8 cellular contexts compared by ENCODE assay signal in genomic region chr15:50622361-50622943, GRCh38.
DNase-seq lines count a peak whose midpoint lies in the region; ATAC-seq, FAIRE-seq and TF ChIP-seq lines count a peak whose summit lies in the region.
"Not testable (repeated sequence)": the region's sequence is repeated elsewhere in the genome, so short reads cannot be mapped to it uniquely, and the experiment has no call there.

No MANE protein-coding gene starts in this region.

- not testable (repeated sequence) for H3K36me3 ChIP-seq in GM06990 (ENCODE audit: control insufficient read depth, insufficient read depth, low read length); pancreas
- peaks cover 26% of the 10 kb centered on the region for H3K36me3 ChIP-seq in OCI-LY3 (replicated peaks; ENCODE audit: low read depth, low read length)

- DNase-seq in AG08396 (ENCODE audit: low spot score) = peak; percentile 7
- peak; percentile 8 for DNase-seq in GM06990 (ENCODE audit: extremely low read depth, insufficient read length)
- peak; percentile 41 to 42 for DNase-seq in Kasumi-1 (lab: John Stamatoyannopoulos, UW)
- DNase-seq in activated T-cell treated with anti-CD3 and anti-CD28 coated beads, Interleukin-2, amount 50 U/mL, for 72 hours; endothelial cell (ENCODE audit: low spot score); pancreas: not testable (repeated sequence)
- DNase-seq in iris pigment epithelial cell (ENCODE audit: low read depth) = peak; percentile 23

- not testable (repeated sequence) for H3K4me2 ChIP-seq in OCI-LY3 (ENCODE audit: low read length)

- TF ChIP-seq CTCF in GM06990 (IDR thresholded peaks at IDR 0.05; ENCODE audit: insufficient read depth, low read length, poor library complexity, severe bottlenecking) (peak; percentile 34), OCI-LY3 (IDR thresholded peaks at IDR 0.05; ENCODE audit: low read depth, low read length) (peak; percentile 27), endothelial cell (IDR thresholded peaks at IDR 0.05; ENCODE audit: unreplicated experiment) (peak; percentile 75), pancreas (IDR thresholded peaks at IDR 0.05) (peak in 2 of 4 donors; percentile 22 to 24)

- H3K79me2 ChIP-seq in OCI-LY3 (ENCODE audit: low read length) = not testable (repeated sequence)

- not testable (repeated sequence) for H4K20me1 ChIP-seq in OCI-LY3 (ENCODE audit: insufficient read depth, low read length)

- H3K4me1 Mint-ChIP-seq in activated T-cell treated with anti-CD3 and anti-CD28 coated beads, Interleukin-2, amount 50 U/mL, for 72 hours (ENCODE audit: low read depth); endothelial cell (ENCODE audit: unreplicated experiment): not testable (repeated sequence)

- H3K4me1 ChIP-seq in OCI-LY3 (ENCODE audit: low read length); pancreas: not testable (repeated sequence)

- H3K36me3 Mint-ChIP-seq in activated T-cell treated with anti-CD3 and anti-CD28 coated beads, Interleukin-2, amount 50 U/mL, for 72 hours (ENCODE audit: insufficient read depth in 2 of 2) = peaks cover 5 to 37% of the 10 kb centered on the region in 2 donors
- H3K36me3 Mint-ChIP-seq in endothelial cell (ENCODE audit: low read depth, unreplicated experiment) = not testable (repeated sequence)

- not testable (repeated sequence) for H2AFZ ChIP-seq in OCI-LY3 (ENCODE audit: low read depth, low read length)

- intact Hi-C loops in pancreas (cut with DNase I) = not testable (repeated sequence)

- H3K27me3 Mint-ChIP-seq in activated T-cell treated with anti-CD3 and anti-CD28 coated beads, Interleukin-2, amount 50 U/mL, for 72 hours (ENCODE audit: low read depth); endothelial cell (ENCODE audit: unreplicated experiment): not testable (repeated sequence)

- H3K9me3 ChIP-seq in OCI-LY3 (ENCODE audit: insufficient read depth, low read length); pancreas: not testable (repeated sequence)

- H3K9ac ChIP-seq in OCI-LY3 (ENCODE audit: low read length) = not testable (repeated sequence)

- H3K4me3 ChIP-seq in GM06990 (replicated peaks; ENCODE audit: low read depth, low read length); OCI-LY3 (ENCODE audit: low read length); pancreas: not testable (repeated sequence)

- H3K27ac Mint-ChIP-seq in activated T-cell treated with anti-CD3 and anti-CD28 coated beads, Interleukin-2, amount 50 U/mL, for 72 hours = peak overlapping the region; percentile 82
- not testable (repeated sequence) for H3K27ac Mint-ChIP-seq in endothelial cell (ENCODE audit: unreplicated experiment)

- 86% methylated on average over 8 of the region's 8 CpGs for WGBS in pancreas, 2 donors

- ATAC-seq in activated T-cell treated with anti-CD3 and anti-CD28 coated beads, Interleukin-2, amount 50 U/mL, for 72 hours (replicated peaks in 1 of 2) = not testable (repeated sequence)
- ATAC-seq in pancreas = peak in 2 of 4 donors; percentile 47 to 62

- not testable (repeated sequence) for H3K27me3 ChIP-seq in GM06990 (replicated peaks; ENCODE audit: control insufficient read depth, insufficient read depth, low read length); OCI-LY3 (ENCODE audit: low read depth, low read length); pancreas

- not testable (repeated sequence) for H3K9me3 Mint-ChIP-seq in activated T-cell treated with anti-CD3 and anti-CD28 coated beads, Interleukin-2, amount 50 U/mL, for 72 hours; endothelial cell (ENCODE audit: unreplicated experiment)

- H3K27ac ChIP-seq in OCI-LY3 (ENCODE audit: low read length); pancreas: not testable (repeated sequence)

- H3K4me3 Mint-ChIP-seq in activated T-cell treated with anti-CD3 and anti-CD28 coated beads, Interleukin-2, amount 50 U/mL, for 72 hours; endothelial cell (ENCODE audit: unreplicated experiment): not testable (repeated sequence)

- FAIRE-seq in pancreas (lab: Jason Lieb, UNC) = peak; percentile 17
